Comparison of ENCODE assay signal across 28 cellular contexts in the genomic region with DNA sequence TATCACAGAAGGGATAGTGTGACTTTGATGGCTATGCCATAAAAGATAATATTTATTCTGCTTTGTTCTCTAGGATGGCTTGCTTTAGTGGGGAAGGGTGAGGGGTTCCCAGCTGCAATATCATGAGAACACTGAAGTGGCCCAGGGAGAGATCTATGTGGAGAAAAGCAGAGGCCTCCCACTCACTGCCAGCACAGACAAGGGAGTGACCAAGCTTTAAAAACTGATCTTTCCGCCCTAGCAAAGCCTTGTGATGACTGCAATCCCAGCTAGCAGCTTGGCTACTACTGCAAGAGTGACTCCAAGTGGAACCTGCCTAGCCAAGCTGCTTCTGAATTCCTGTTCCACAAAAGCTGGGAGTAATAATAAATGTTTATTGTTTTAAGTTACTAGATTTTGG.
"Had no signal": no experiment of that assay in that cellular context is flagged by ENCODE, and none has a peak within 500 bp of the region (broad histone marks: within the 10 kb centered on the region; RNA-seq: fewer than 3 reads in every experiment).

No MANE protein-coding gene starts in this region.

- H3K27me3 ChIP-seq: MG63, SJCRH30 had no signal

- H3K9me3 ChIP-seq: MG63 had no signal

- H3K36me3 ChIP-seq: MG63, SJCRH30 had no signal

- H3K4me1 ChIP-seq: SJCRH30 had no signal

- H3K4me2 ChIP-seq: PC-9 had no signal

- H3K27ac ChIP-seq: PC-9, RWPE1, SJCRH30, SK-N-MC had no signal

- H2AFZ ChIP-seq: PC-9 had no signal

- H3K4me3 ChIP-seq: MG63, PC-9, SJCRH30, SK-N-MC had no signal

- DNase-seq: Kasumi-1, MG63, NCI-H1048, NCI-H1092 treated with DMSO at 0.1 percent for 48 hours, NCI-H1105 treated with DMSO at 0.1 percent for 48 hours, NCI-H1417, NCI-H1436, NCI-H1694 treated with DMSO at 0.1 percent for 48 hours, NCI-H187 treated with DMSO at 0.1 percent for 48 hours, NCI-H2029, NCI-H2081, NCI-H2171 treated with DMSO at 0.1 percent for 48 hours, NCI-H226, NCI-H446 treated with DMSO at 0.1 percent for 48 hours, NCI-H510A, NCI-H524, NCI-H526, NCI-H69, NCI-H748 treated with DMSO at 0.1 percent for 48 hours, NCI-H82, PC-9, SHP77, SIG-M5, SJCRH30, SW 1271, T-helper 1 cell had no signal
